In genomic region chr10:61757525-61758397, GRCh38 we compare ENCODE assay signal across 13 cellular contexts.
A peak's percentile ranks its signal among the peaks of the same experiment; 100 is the strongest.
DNase-seq lines count a peak whose midpoint lies in the region; ATAC-seq and TF ChIP-seq lines count a peak whose summit lies in the region.
"Had no signal": no experiment of that assay in that cellular context is flagged by ENCODE, and none has a peak within 500 bp of the region (broad histone marks: within the 10 kb centered on the region; RNA-seq: fewer than 3 reads in every experiment).

No MANE protein-coding gene starts in this region.

- no peak for ATAC-seq in GM18868 (IDR thresholded peaks at IDR 0.05; ENCODE audit: unreplicated experiment)
- ATAC-seq: activated CD8-positive, alpha-beta memory T cell treated with anti-CD3 and anti-CD28 coated beads, Interleukin-2, amount 10 ng/mL, durations not matched to agents 7 days and 5 days had no signal

- H3K4me2 ChIP-seq in hepatocyte, result no peak overlapping the region

- no peaks in the 10 kb centered on the region for H3K9me3 ChIP-seq in hepatocyte (ENCODE audit: low read depth)
- H3K9me3 ChIP-seq in effector memory CD4-positive, alpha-beta T cell (ENCODE audit: control insufficient read depth, low read length), result no peaks in the 10 kb centered on the region
- H3K9me3 ChIP-seq: stomach had no signal

- 71% methylated on average over 2 of the region's 2 CpGs for WGBS in hepatocyte (ENCODE audit: low lambda C conversion rate, missing lambda C conversion rate)
- WGBS in urinary bladder, result 91% methylated on average over 2 of the region's 2 CpGs

- H3K79me2 ChIP-seq in hepatocyte, result no peaks in the 10 kb centered on the region

- H3K4me3 ChIP-seq in hepatocyte, result no peak overlapping the region
- no peak overlapping the region for H3K4me3 ChIP-seq in urinary bladder (ENCODE audit: low read depth, low read length)
- no peak overlapping the region for H3K4me3 ChIP-seq in effector memory CD4-positive, alpha-beta T cell (ENCODE audit: insufficient read depth, low read depth, low read length, poor library complexity, severe bottlenecking)
- H3K4me3 ChIP-seq: SK-N-MC, stomach had no signal

- no peak overlapping the region for H2AFZ ChIP-seq in hepatocyte

- H3K4me1 ChIP-seq in hepatocyte (ENCODE audit: insufficient read depth) (peaks cover 11% of the 10 kb centered on the region), urinary bladder (ENCODE audit: insufficient read depth) (no peaks in the 10 kb centered on the region)
- H3K4me1 ChIP-seq in effector memory CD4-positive, alpha-beta T cell (ENCODE audit: control insufficient read depth, insufficient read depth, low read length, poor library complexity, severe bottlenecking), result no peaks in the 10 kb centered on the region

- no peaks in the 10 kb centered on the region for H3K27me3 ChIP-seq in hepatocyte
- H3K27me3 ChIP-seq in effector memory CD4-positive, alpha-beta T cell (replicated peaks; ENCODE audit: control insufficient read depth, insufficient read depth, low read length, poor library complexity, severe bottlenecking), result no peaks in the 10 kb centered on the region
- H3K27me3 ChIP-seq: stomach had no signal

- DNase-seq in HK-2 (ENCODE audit: unreplicated experiment), result peak; percentile 83
- peak; percentile 75 for DNase-seq in amniotic epithelial cell (ENCODE audit: low read depth)
- DNase-seq in hepatocyte (ENCODE audit: low spot score), result peak; percentile 32
- DNase-seq in COLO668 (lab: John Stamatoyannopoulos, UW; ENCODE audit: unreplicated experiment), result no peak
- DNase-seq in T1000 (lab: John Stamatoyannopoulos, UW), result no peak
- DNase-seq in effector memory CD4-positive, alpha-beta T cell, result no peak
- DNase-seq: activated CD8-positive, alpha-beta memory T cell treated with anti-CD3 and anti-CD28 coated beads, Interleukin-2, amount 10 ng/mL, durations not matched to agents 7 days and 5 days; NCI-H2171 treated with DMSO at 0.1 percent for 48 hours; stimulated activated CD4-positive, alpha-beta T cell treated with anti-CD3 and anti-CD28 coated beads, Interleukin-12 subunit alpha, Interleukin-12 subunit beta, amount 100 ng/mL, for 4 hours; stomach had no signal

- no peak overlapping the region for H3K27ac ChIP-seq in hepatocyte
- peak overlapping the region; percentile 38 for H3K27ac ChIP-seq in urinary bladder (ENCODE audit: low read depth)
- no peak overlapping the region for H3K27ac ChIP-seq in effector memory CD4-positive, alpha-beta T cell (ENCODE audit: insufficient read depth, low read length, poor library complexity, severe bottlenecking)
- H3K27ac ChIP-seq: SK-N-MC had no signal

- no peak for TF ChIP-seq CTCF in hepatocyte (IDR thresholded peaks at IDR 0.05; ENCODE audit: poor library complexity)

- H3K9me2 ChIP-seq in hepatocyte (replicated peaks; ENCODE audit: insufficient read depth), result no peaks in the 10 kb centered on the region

- no peaks in the 10 kb centered on the region for H4K20me1 ChIP-seq in hepatocyte (ENCODE audit: insufficient read depth, poor library complexity, severe bottlenecking)

- H3K36me3 ChIP-seq in hepatocyte (replicated peaks; ENCODE audit: insufficient read depth, low read depth), result no peaks in the 10 kb centered on the region
- H3K36me3 ChIP-seq in urinary bladder (ENCODE audit: insufficient read depth), result no peaks in the 10 kb centered on the region
- no peaks in the 10 kb centered on the region for H3K36me3 ChIP-seq in effector memory CD4-positive, alpha-beta T cell (ENCODE audit: control insufficient read depth, insufficient read depth, low read length)
- H3K36me3 ChIP-seq: stomach had no signal

Comparison
In these comparisons a context has a peak if more than half of its experiments do, and no peak if none do; other contexts are left out.
1. DNase-seq: peak in HK-2 (single experiment), amniotic epithelial cell (single experiment) and hepatocyte (single experiment); none in COLO668 (single experiment), T1000 (single experiment) and effector memory CD4-positive, alpha-beta T cell (0 of 3).